20 cellular contexts compared by ENCODE assay signal in the genomic region with DNA sequence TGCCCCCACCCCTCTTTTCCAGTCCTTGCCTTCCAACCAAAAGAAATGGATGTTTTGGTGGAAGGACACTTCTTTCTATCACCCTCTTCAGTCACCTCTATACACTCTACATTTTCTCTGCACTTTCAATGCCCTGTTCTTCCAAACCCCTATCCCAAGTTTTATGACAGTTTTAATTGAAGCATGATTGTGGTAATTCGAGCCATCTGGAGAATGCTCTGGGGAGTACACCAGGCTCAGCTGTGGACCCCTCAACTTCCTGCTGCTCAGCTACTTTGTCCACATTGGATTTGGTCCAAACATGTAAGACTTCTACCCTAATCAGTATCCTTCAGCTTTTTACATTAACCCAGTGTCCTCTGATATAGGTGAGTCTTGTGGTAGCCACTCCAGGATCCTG.
DNase-seq lines count a peak whose midpoint lies in the region; ATAC-seq and TF ChIP-seq lines count a peak whose summit lies in the region.
"Had no signal": no experiment of that assay in that cellular context is flagged by ENCODE, and none has a peak within 500 bp of the region (broad histone marks: within the 10 kb centered on the region; RNA-seq: fewer than 3 reads in every experiment).

No MANE protein-coding gene starts in this region.

- TF ChIP-seq CTCF in neural progenitor cell (IDR thresholded peaks at IDR 0.05) = no peak

- peaks cover 2% of the 10 kb centered on the region for H3K27me3 Mint-ChIP-seq in neural progenitor cell (ENCODE audit: insufficient read depth, low read depth)
- H3K27me3 Mint-ChIP-seq: stimulated activated naive CD8-positive, alpha-beta T cell treated with anti-CD3 and anti-CD28 coated beads, Interleukin-15, Interleukin-2, amounts not matched to agents 100 ng/mL and 50 ng/mL, for 24 hours had no signal

- no peaks in the 10 kb centered on the region for H3K9me3 ChIP-seq in neural progenitor cell (ENCODE audit: low read depth)
- H3K9me3 ChIP-seq: ovary had no signal

- ATAC-seq in SK-N-SH treated with all-trans-retinoic acid at 6 μM for 48 hours (no peak), HG03025 (IDR thresholded peaks at IDR 0.05; ENCODE audit: low FRiP score, unreplicated experiment) (no peak), sciatic nerve (no peak)

- no peaks in the 10 kb centered on the region for H3K27me3 ChIP-seq in ACC112 (ENCODE audit: insufficient read depth, low read length)
- H3K27me3 ChIP-seq in neural progenitor cell = no peaks in the 10 kb centered on the region
- H3K27me3 ChIP-seq: ovary had no signal

- no peaks in the 10 kb centered on the region for H4K20me1 ChIP-seq in neural progenitor cell (ENCODE audit: low read depth)

- no peak overlapping the region for H2AFZ ChIP-seq in ACC112 (ENCODE audit: low read length, unreplicated experiment)
- no peak overlapping the region for H2AFZ ChIP-seq in neural progenitor cell (replicated peaks)

- H3K79me2 ChIP-seq in ACC112 (ENCODE audit: control insufficient read depth, insufficient read depth, low read length, unreplicated experiment) (no peaks in the 10 kb centered on the region), neural progenitor cell (ENCODE audit: low read depth) (no peaks in the 10 kb centered on the region)

- no peaks in the 10 kb centered on the region for H3K36me3 ChIP-seq in ACC112 (ENCODE audit: insufficient read depth, low read length)
- no peaks in the 10 kb centered on the region for H3K36me3 ChIP-seq in neural progenitor cell
- H3K36me3 ChIP-seq: ovary had no signal

- H3K4me1 Mint-ChIP-seq in neural progenitor cell = peaks cover 47% of the 10 kb centered on the region

- intact Hi-C loops in sciatic nerve (cut with DNase I) = no loop called here

- DNase-seq in H4 (ENCODE audit: low spot score) = peak; percentile 24
- DNase-seq in neural progenitor cell (ENCODE audit: low spot score) = no peak
- DNase-seq in substantia nigra (lab: John Stamatoyannopoulos, UW) = no peak
- DNase-seq in A172 (ENCODE audit: low spot score) = no peak
- no peak for DNase-seq in sciatic nerve (ENCODE audit: low spot score)
- DNase-seq: activated CD8-positive, alpha-beta memory T cell treated with anti-CD3 and anti-CD28 coated beads for 24 hours; AML-193; DMS153; Kasumi-1; midbrain; NCI-H146; ovary; SW 1271; WERI-Rb-1 had no signal

- H3K27ac ChIP-seq in ACC112 (ENCODE audit: low read depth, low read length) (peak overlapping the region; percentile 81), neural progenitor cell (no peak overlapping the region), substantia nigra (ENCODE audit: low read depth, low read length, poor library complexity, severe bottlenecking) (no peak overlapping the region)
- H3K27ac ChIP-seq: ovary, WERI-Rb-1 had no signal

- peak overlapping the region; percentile 1 for H3K27ac Mint-ChIP-seq in neural progenitor cell
- H3K27ac Mint-ChIP-seq: activated T-helper 2 cell treated with anti-CD3 and anti-CD28 coated beads, Interferon-gamma antibody, Interleukin-2, Interleukin-4, amounts not matched to agents 10 μg/mL and 5 μg/mL and 100 μg/mL, durations not matched to agents 14 hours and 24 hours and 36 hours; stimulated activated naive CD8-positive, alpha-beta T cell treated with anti-CD3 and anti-CD28 coated beads, Interleukin-15, Interleukin-2, amounts not matched to agents 100 ng/mL and 50 ng/mL, for 24 hours had no signal

- no peaks in the 10 kb centered on the region for H3K9me3 Mint-ChIP-seq in neural progenitor cell
- H3K9me3 Mint-ChIP-seq: activated T-helper 2 cell treated with anti-CD3 and anti-CD28 coated beads, Interferon-gamma antibody, Interleukin-2, Interleukin-4, amounts not matched to agents 10 μg/mL and 5 μg/mL and 100 μg/mL, durations not matched to agents 14 hours and 24 hours and 36 hours; stimulated activated naive CD8-positive, alpha-beta T cell treated with anti-CD3 and anti-CD28 coated beads, Interleukin-15, Interleukin-2, amounts not matched to agents 100 ng/mL and 50 ng/mL, for 24 hours had no signal

- H3K4me3 Mint-ChIP-seq in neural progenitor cell = no peak overlapping the region
- H3K4me3 Mint-ChIP-seq: stimulated activated naive CD8-positive, alpha-beta T cell treated with anti-CD3 and anti-CD28 coated beads, Interleukin-15, Interleukin-2, amounts not matched to agents 100 ng/mL and 50 ng/mL, for 24 hours had no signal

- no peak overlapping the region for H3K4me2 ChIP-seq in neural progenitor cell

- H3K9ac ChIP-seq in neural progenitor cell = no peak overlapping the region

- peak overlapping the region; percentile 51; the same call in 1 of the 2 replicates for H3K4me3 ChIP-seq in ACC112 (ENCODE audit: low read depth, low read length)
- no peak overlapping the region for H3K4me3 ChIP-seq in neural progenitor cell
- H3K4me3 ChIP-seq: coronary artery, ovary had no signal

- peaks cover 7% of the 10 kb centered on the region for H3F3A ChIP-seq in neural progenitor cell (ENCODE audit: low read depth)

- peaks cover 62% of the 10 kb centered on the region for H3K4me1 ChIP-seq in ACC112 (ENCODE audit: control insufficient read depth, insufficient read depth, low read length, unreplicated experiment)
- H3K4me1 ChIP-seq in neural progenitor cell = peaks cover 46% of the 10 kb centered on the region

- H3K36me3 Mint-ChIP-seq in neural progenitor cell = peaks cover 4% of the 10 kb centered on the region

TF ChIP-seq in SK-N-SH treated with all-trans-retinoic acid at 6 μM for 48 hours, 23 proteins besides CTCF, POLR2A, EP300 and RAD21:
- TF ChIP-seq ESRRG (CRISPR knock-in tag; IDR thresholded peaks at IDR 0.05) = no peak
- peak; percentile 96 for TF ChIP-seq ZFP30 (CRISPR knock-in tag; IDR thresholded peaks at IDR 0.05)
- TF ChIP-seq PPARA (CRISPR knock-in tag; IDR thresholded peaks at IDR 0.05; ENCODE audit: borderline replicate concordance) = no peak
- no peak for TF ChIP-seq OSR1 (CRISPR knock-in tag; IDR thresholded peaks at IDR 0.05)
